In the genomic region with DNA sequence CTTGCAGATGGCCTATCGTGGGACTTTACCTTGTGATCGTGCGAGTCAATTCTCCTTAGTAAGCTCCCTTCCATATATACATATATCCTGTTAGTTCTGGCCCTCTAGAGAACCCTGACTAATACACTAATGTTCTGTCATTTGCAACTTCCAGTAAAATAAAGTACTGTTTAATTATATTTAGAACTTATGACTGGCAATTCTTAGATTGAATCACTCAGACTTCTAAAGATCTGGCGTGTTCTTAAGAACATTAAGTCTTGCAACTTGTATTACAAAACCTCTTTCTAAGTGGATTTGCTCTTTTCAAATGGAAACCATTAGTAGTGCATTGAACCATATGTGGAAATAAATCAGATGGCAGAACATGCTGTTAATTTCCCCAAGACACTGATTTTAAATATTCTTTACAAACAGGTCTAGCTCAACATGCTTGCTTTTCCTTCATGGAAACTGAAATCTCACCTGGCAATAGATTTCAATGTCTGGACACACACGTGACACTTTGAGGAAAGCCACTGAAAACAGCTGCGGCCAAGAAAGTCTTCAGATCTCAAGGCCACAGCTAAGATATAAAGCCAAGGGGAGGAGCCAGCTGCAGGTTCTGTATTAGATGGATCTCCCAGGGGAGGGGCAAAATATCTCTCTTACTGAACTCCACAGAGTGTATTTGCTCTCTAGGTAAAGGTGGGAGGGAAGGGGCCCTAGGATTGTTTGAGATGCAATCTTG, we compare ENCODE assay signal across 9 cellular contexts. TPM values are rescaled to one million over a fixed set of nuclear protein-coding genes. Genes with fewer than 3 reads are reported as not detected.
DNase-seq lines count a peak whose midpoint lies in the region; ATAC-seq and TF ChIP-seq lines count a peak whose summit lies in the region.
"Had no signal": no experiment of that assay in that cellular context is flagged by ENCODE, and none has a peak within 500 bp of the region (broad histone marks: within the 10 kb centered on the region; RNA-seq: fewer than 3 reads in every experiment).

No MANE protein-coding gene starts in this region.

- CTCF ChIA-PET in HCT116 (lab: Charles Lee) = no interaction called here

- H3K9me3 ChIP-seq in HCT116 (ENCODE audit: control insufficient read depth in 1 of 2, insufficient read depth in 1 of 2, low read depth in 1 of 2, low read length in 2 of 2) (no peaks in the 10 kb centered on the region), heart right ventricle (no peaks in the 10 kb centered on the region)

- peak overlapping the region; percentile 80; the same call in 1 of the 2 replicates for H3K27ac ChIP-seq in HCT116 (ENCODE audit: low read depth, low read length)
- H3K27ac ChIP-seq in heart right ventricle = no peak overlapping the region
- H3K27ac ChIP-seq: parathyroid adenoma had no signal

- no peaks in the 10 kb centered on the region for H3K9me2 ChIP-seq in HCT116 (ENCODE audit: insufficient read depth)

- H3K4me3 ChIP-seq in HCT116 (replicated peaks in 1 of 2; ENCODE audit: low read depth in 1 of 2, low read length in 2 of 2) (no peak overlapping the region), heart right ventricle (no peak overlapping the region)

- intact Hi-C loops in HCT116 (cut with micrococcal nuclease) = loop anchor here (2.0 kb wide), 1 partner anchor 28 kb away; no protein-coding TSS in a partner anchor
- intact Hi-C loops in heart right ventricle (cut with DNase I) = no loop called here

- H4K20me1 ChIP-seq in HCT116 (ENCODE audit: insufficient read depth) = no peaks in the 10 kb centered on the region

- TF ChIP-seq CTCF in HCT116 (IDR thresholded peaks at IDR 0.05 in 2 of 3, conservative IDR thresholded peaks at IDR 0.05 in 1 of 3; ENCODE audit: borderline replicate concordance in 1 of 3, insufficient read depth in 1 of 3, low read depth in 2 of 3, low read length in 2 of 3) (no peak), heart right ventricle (IDR thresholded peaks at IDR 0.05) (no peak)

- TF ChIP-seq RAD21 in HCT116 (IDR thresholded peaks at IDR 0.05; ENCODE audit: low read depth) = no peak

- peak overlapping the region; percentile 74 for H2AFZ ChIP-seq in HCT116 (ENCODE audit: low read depth, low read length, poor library complexity, severe bottlenecking)
- H2AFZ ChIP-seq: parathyroid adenoma had no signal

- no peaks in the 10 kb centered on the region for H3K79me2 ChIP-seq in HCT116 (ENCODE audit: insufficient read depth, low read length)
- H3K79me2 ChIP-seq: parathyroid adenoma had no signal

- no TSS peak for BruUV-seq in HCT116 (replicated peaks; lab: Mats Ljungman, UMichigan)

- H3K4me1 ChIP-seq in HCT116 (ENCODE audit: control insufficient read depth in 1 of 2, insufficient read depth in 2 of 2, low read length in 2 of 2) (peaks cover 54 to 69% of the 10 kb centered on the region in 2 experiments), heart right ventricle (no peaks in the 10 kb centered on the region)
- H3K4me1 ChIP-seq: parathyroid adenoma had no signal

- 77 to 81% methylated on average over 6 of the region's 6 CpGs for WGBS in heart right ventricle, 2 donors

- TF ChIP-seq POLR2A in HCT116 (IDR thresholded peaks at IDR 0.05; ENCODE audit: borderline replicate concordance, extremely low read depth, insufficient read depth, insufficient read length) = no peak

- peak overlapping the region; percentile 68 for H3K4me2 ChIP-seq in HCT116 (ENCODE audit: low read length)

- RAD21 ChIA-PET in HCT116 (lab: Charles Lee; ENCODE audit: low non-redundant PET in 1 of 2, low total read pairs in 2 of 2, uncharacterized antibody in 2 of 2, unreplicated experiment in 2 of 2) = no interaction called here

- H3K27me3 ChIP-seq in HCT116 (ENCODE audit: insufficient read depth, low read length) (no peaks in the 10 kb centered on the region), heart right ventricle (peaks cover 0 to 8% (median 0%) of the 10 kb centered on the region in 7 donors)

- no peak overlapping the region for H3K9ac ChIP-seq in HCT116 (ENCODE audit: low read length)
- H3K9ac ChIP-seq: parathyroid adenoma had no signal

- peak; percentile 42 for DNase-seq in activated CD4-positive, alpha-beta T cell treated with anti-CD3 and anti-CD28 coated beads for 48 hours
- no peak for DNase-seq in activated CD4-positive, alpha-beta T cell treated with anti-CD3 and anti-CD28 coated beads, Interleukin-2, amount 50 U/mL, for 1 hour
- no peak for DNase-seq in HCT116 (ENCODE audit: low read depth, low spot score)
- peak; percentile 85 for DNase-seq in NCI-H69 (lab: John Stamatoyannopoulos, UW)
- peak; percentile 22 for DNase-seq in mucosa of gallbladder (ENCODE audit: low spot score)
- DNase-seq in glomerular visceral epithelial cell (ENCODE audit: extremely low spot score) = no peak
- no peak for DNase-seq in heart right ventricle

- POLR2A ChIA-PET in HCT116 (lab: Charles Lee) = interaction anchor here (0.6 to 2.6 kb wide), 5 partner anchors 7 to 1104 kb away, joined by 3 to 13 read pairs (median 3); a partner anchor contains a TSS

- H3K36me3 ChIP-seq in HCT116 (ENCODE audit: control insufficient read depth in 1 of 2, insufficient read depth in 2 of 2, low read length in 2 of 2) = no peaks in the 10 kb centered on the region
- H3K36me3 ChIP-seq in heart right ventricle = no peaks in the 10 kb centered on the region

- no peak for ATAC-seq in HCT116
- no peak for ATAC-seq in esophagus mucosa
- no peak for ATAC-seq in heart right ventricle

TF ChIP-seq in HCT116, 20 proteins besides CTCF, POLR2A, EP300 and RAD21:
- TF ChIP-seq ZFX (IDR thresholded peaks at IDR 0.05) (no peak), SIN3A (IDR thresholded peaks at IDR 0.05; ENCODE audit: low read depth) (0 out of 2 replicates have a peak, but pooled peaks have one; percentile 31), TCF7L2 (IDR thresholded peaks at IDR 0.05; ENCODE audit: borderline replicate concordance, extremely low read depth, insufficient read depth, insufficient read length) (peak; percentile 70)

RNA-seq across cellular contexts. Expression of a gene that starts 50.6 kb away (rescaled TPM):
- total RNA-seq in HCT116 (2021; ENCODE audit: unreplicated experiment) (66.7 TPM), mucosa of gallbladder (1.4 TPM), esophagus mucosa (11.6 TPM), heart right ventricle (1 to 10 TPM in 1 of 10 donors, under 1 TPM in 6, not detected in 3; 0.18 to 1.8 (median 0.40) TPM)
- polyA plus RNA-seq in HCT116 (2012) = 29.9 and 33.4 TPM in 2 replicates
- polyA plus RNA-seq in heart right ventricle = under 1 TPM; 0.22 to 0.32 TPM

Comparison
In these comparisons a context has a peak if more than half of its experiments do, and no peak if none do; other contexts are left out.
1. DNase-seq: peak in activated CD4-positive, alpha-beta T cell treated with anti-CD3 and anti-CD28 coated beads for 48 hours (single experiment), NCI-H69 (single experiment) and mucosa of gallbladder (single experiment); none in activated CD4-positive, alpha-beta T cell treated with anti-CD3 and anti-CD28 coated beads, Interleukin-2, amount 50 U/mL, for 1 hour (single experiment), HCT116 (single experiment), glomerular visceral epithelial cell (single experiment) and heart right ventricle (0 of 2).